In genomic region chr13:43640476-43640875, GRCh38 we compare ENCODE assay signal across 22 cellular contexts.
DNase-seq lines count a peak whose midpoint lies in the region.
"Had no signal": no experiment of that assay in that cellular context is flagged by ENCODE, and none has a peak within 500 bp of the region (broad histone marks: within the 10 kb centered on the region; RNA-seq: fewer than 3 reads in every experiment).

No MANE protein-coding gene starts in this region.

- intact Hi-C loops in cardiac septum (cut with DNase I) = no loop called here

- peak; percentile 47 for DNase-seq in putamen (ENCODE audit: low spot score)
- no peak for DNase-seq in cardiac septum (ENCODE audit: low spot score)
- DNase-seq: 8988T; ACHN; AML-193; BE2C; C1 segment of cervical spinal cord; Caco-2; Calu3; CD4-positive, alpha-beta memory T cell; CD4-positive, alpha-beta T cell; CD4-positive, CD25-positive, alpha-beta regulatory T cell; CD8-positive, alpha-beta memory T cell; CD8-positive, alpha-beta T cell; COR-L47; DMS 273 treated with DMSO at 0.1 percent for 48 hours; DMS153; DMS53; DMS79; DMS79 treated with DMSO at 0.1 percent for 48 hours; DND-41; EL had no signal
